13 cellular contexts compared by ENCODE assay signal in the genomic region with DNA sequence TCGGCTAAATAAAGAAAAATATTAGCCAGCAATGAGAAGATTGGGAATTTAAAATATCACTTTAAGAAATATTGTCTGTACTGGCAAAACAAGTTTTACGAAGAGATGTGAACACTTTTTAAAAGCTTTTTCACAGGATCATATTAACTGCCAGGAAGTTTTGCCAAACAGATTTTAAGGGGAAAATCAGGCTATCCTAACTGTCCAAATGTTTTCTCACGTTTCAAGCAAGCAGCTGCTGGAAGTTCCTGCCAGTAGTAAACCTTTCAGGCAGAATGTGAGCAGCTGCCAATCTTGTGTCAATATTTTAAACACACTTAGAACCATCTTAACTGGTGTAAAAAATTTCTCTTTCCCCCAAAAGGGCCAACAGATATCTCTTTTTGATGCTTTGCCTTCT.
DNase-seq lines count a peak whose midpoint lies in the region; ATAC-seq, FAIRE-seq and TF ChIP-seq lines count a peak whose summit lies in the region.
"Had no signal": no experiment of that assay in that cellular context is flagged by ENCODE, and none has a peak within 500 bp of the region (broad histone marks: within the 10 kb centered on the region; RNA-seq: fewer than 3 reads in every experiment).

No MANE protein-coding gene starts in this region.

- ATAC-seq in GM18502 (IDR thresholded peaks at IDR 0.05; ENCODE audit: poor library complexity, unreplicated experiment) (no peak), HG02610 (IDR thresholded peaks at IDR 0.05; ENCODE audit: unreplicated experiment) (no peak)
- ATAC-seq: GM12878 had no signal

- no peaks in the 10 kb centered on the region for H3K36me3 ChIP-seq in keratinocyte (ENCODE audit: control insufficient read depth in 2 of 2, extremely low read depth in 1 of 2, insufficient read depth in 2 of 2, low read length in 2 of 2)

- H2AFZ ChIP-seq in keratinocyte (ENCODE audit: control insufficient read depth, low read length), result peak overlapping the region; percentile 65

- no peaks in the 10 kb centered on the region for H3K9me3 ChIP-seq in keratinocyte (ENCODE audit: control insufficient read depth, low read depth, low read length)

- DNase-seq in NCI-H146 (lab: John Stamatoyannopoulos, UW), result peak; percentile 21
- DNase-seq in NCI-H146 treated with DMSO at 0.1 percent for 48 hours (lab: John Stamatoyannopoulos, UW; ENCODE audit: unreplicated experiment), result no peak
- peak; percentile 5 for DNase-seq in DMS 273 treated with DMSO at 0.1 percent for 48 hours (lab: John Stamatoyannopoulos, UW)
- DNase-seq in NCI-H2171 treated with DMSO at 0.1 percent for 48 hours (lab: John Stamatoyannopoulos, UW), result peak; percentile 59
- no peak for DNase-seq in keratinocyte (ENCODE audit: low read depth, low spot score)
- DNase-seq in GM19239 (ENCODE audit: insufficient read length, low spot score), result no peak
- DNase-seq: C1 segment of cervical spinal cord, DMS79, NCI-H187, RPMI8226 had no signal

- H3K27me3 ChIP-seq in keratinocyte (ENCODE audit: control insufficient read depth, extremely low read depth, insufficient read depth, low read length), result no peaks in the 10 kb centered on the region

- H3K79me2 ChIP-seq in keratinocyte (ENCODE audit: control insufficient read depth, insufficient read depth, low read length), result no peaks in the 10 kb centered on the region

- H3K4me1 ChIP-seq in keratinocyte (ENCODE audit: control insufficient read depth, extremely low read depth, insufficient read depth, low read length), result no peaks in the 10 kb centered on the region

- no peaks in the 10 kb centered on the region for H4K20me1 ChIP-seq in keratinocyte (ENCODE audit: control insufficient read depth, extremely low read depth, insufficient read depth, low read length)

- H3K9me1 ChIP-seq in keratinocyte (ENCODE audit: control insufficient read depth, extremely low read depth, insufficient read depth, low read length), result no peaks in the 10 kb centered on the region

- no peak overlapping the region for H3K4me3 ChIP-seq in keratinocyte (ENCODE audit: control insufficient read depth in 2 of 3, extremely low read depth in 1 of 3, insufficient read depth in 2 of 3, low read depth in 1 of 3, low read length in 3 of 3)
- H3K4me3 ChIP-seq: GM12878 had no signal

- TF ChIP-seq CTCF in keratinocyte (optimal IDR thresholded peaks at IDR 0.05 in 1 of 3, IDR thresholded peaks at IDR 0.05 in 1 of 3, conservative IDR thresholded peaks at IDR 0.05 in 1 of 3; ENCODE audit: extremely low read depth in 1 of 3, insufficient read depth in 2 of 3, low read length in 3 of 3), result no peak

- no peak overlapping the region for H3K27ac ChIP-seq in keratinocyte (ENCODE audit: control insufficient read depth, insufficient read depth, low read length)

- peak; percentile 26 for FAIRE-seq in keratinocyte (lab: Jason Lieb, UNC)
- FAIRE-seq in GM19239 (lab: Jason Lieb, UNC), result no peak
- FAIRE-seq: GM12878 had no signal

- H3K4me2 ChIP-seq in keratinocyte (ENCODE audit: control insufficient read depth, extremely low read depth, insufficient read depth, low read depth, low read length), result no peak overlapping the region

- no peak overlapping the region for H3K9ac ChIP-seq in keratinocyte (ENCODE audit: control insufficient read depth, extremely low read depth, insufficient read depth, low read length)

- dilution Hi-C loops in keratinocyte (cut with MboI; ENCODE audit: extremely low pct_ligation_motif_present, low sequenced_read_pairs), result no loop called here

Comparison
In these comparisons a context has a peak if more than half of its experiments do, and no peak if none do; other contexts are left out.
1. DNase-seq: peak in NCI-H146 (single experiment), DMS 273 treated with DMSO at 0.1 percent for 48 hours (single experiment) and NCI-H2171 treated with DMSO at 0.1 percent for 48 hours (single experiment); none in NCI-H146 treated with DMSO at 0.1 percent for 48 hours (single experiment), keratinocyte (single experiment) and GM19239 (single experiment).